ENCODE assay signal across 1 cellular context in genomic region chr5:149443210-149443609, GRCh38.
TF ChIP-seq lines count a peak whose summit lies in the region.

No MANE protein-coding gene starts in this region.

TF ChIP-seq in IMR-90, 13 proteins besides CTCF, POLR2A, EP300 and RAD21:
- no peak for TF ChIP-seq USF2 (IDR thresholded peaks at IDR 0.05; ENCODE audit: low read depth, low read length)
- TF ChIP-seq FOS (IDR thresholded peaks at IDR 0.05; ENCODE audit: low read depth, low read length), result no peak
- TF ChIP-seq BHLHE40 (IDR thresholded peaks at IDR 0.05; ENCODE audit: low read depth, low read length), result no peak
- TF ChIP-seq SMC3 (IDR thresholded peaks at IDR 0.05; ENCODE audit: low read depth, low read length), result no peak
- no peak for TF ChIP-seq NFE2L2 (IDR thresholded peaks at IDR 0.05; ENCODE audit: low read depth, low read length)
- TF ChIP-seq MAFK (IDR thresholded peaks at IDR 0.05; ENCODE audit: low read depth, low read length), result no peak
- no peak for TF ChIP-seq RCOR1 (IDR thresholded peaks at IDR 0.05; ENCODE audit: insufficient replicate concordance, low read length)
- TF ChIP-seq MXI1 (IDR thresholded peaks at IDR 0.05; ENCODE audit: borderline replicate concordance, low read depth, low read length), result no peak
